ENCODE assay signal across 9 cellular contexts in genomic region chr12:119036878-119037493, GRCh38. TPM values are rescaled to one million over a fixed set of nuclear protein-coding genes. Genes with fewer than 3 reads are reported as not detected.
DNase-seq lines count a peak whose midpoint lies in the region; ATAC-seq and TF ChIP-seq lines count a peak whose summit lies in the region.
"Had no signal": no experiment of that assay in that cellular context is flagged by ENCODE, and none has a peak within 500 bp of the region (broad histone marks: within the 10 kb centered on the region; RNA-seq: fewer than 3 reads in every experiment).

No MANE protein-coding gene starts in this region.

- intact Hi-C loops in CD8-positive, alpha-beta T cell (cut with DNase I, micrococcal nuclease): no loop called here
- intact Hi-C loops in testis (cut with DNase I; ENCODE audit: low total_unique reads): no loop called here

- no peak overlapping the region for H3K27ac ChIP-seq in CD8-positive, alpha-beta T cell (ENCODE audit: low read depth, low read length)
- H3K27ac ChIP-seq in gastroesophageal sphincter (no peak overlapping the region), testis (no peak overlapping the region), suprapubic skin (no peak overlapping the region), mesenchymal stem cell (ENCODE audit: low read length, poor library complexity, severe bottlenecking) (no peak overlapping the region)

- POLR2A ChIA-PET in CD8-positive, alpha-beta T cell (lab: Charles Lee): no interaction called here

- H2AFZ ChIP-seq in mesenchymal stem cell (ENCODE audit: low read depth, low read length): no peak overlapping the region

- H2BK5ac ChIP-seq in mesenchymal stem cell (ENCODE audit: low read depth, low read length, poor library complexity, severe bottlenecking): no peak overlapping the region

- peaks cover 9% of the 10 kb centered on the region for H3K27me3 Mint-ChIP-seq in CD8-positive, alpha-beta T cell (ENCODE audit: low read depth)

- H2BK120ac ChIP-seq in mesenchymal stem cell (ENCODE audit: low read depth, low read length): no peak overlapping the region

- no peaks in the 10 kb centered on the region for H3K4me1 Mint-ChIP-seq in CD8-positive, alpha-beta T cell (ENCODE audit: low read depth)

- no peaks in the 10 kb centered on the region for H3K27me3 ChIP-seq in CD8-positive, alpha-beta T cell (ENCODE audit: insufficient read depth, low read length)
- H3K27me3 ChIP-seq in gastroesophageal sphincter (peaks cover 20% of the 10 kb centered on the region), testis (no peaks in the 10 kb centered on the region), suprapubic skin (no peaks in the 10 kb centered on the region), mesenchymal stem cell (ENCODE audit: control insufficient read depth in 1 of 2, insufficient read depth in 1 of 2, low read length in 2 of 2) (no peaks in the 10 kb centered on the region)

- no peak overlapping the region for H2AK5ac ChIP-seq in mesenchymal stem cell (ENCODE audit: low read length, severe bottlenecking)

- H4K91ac ChIP-seq in mesenchymal stem cell (ENCODE audit: low read length): no peak overlapping the region

- H3K27ac Mint-ChIP-seq in CD8-positive, alpha-beta T cell: no peak overlapping the region

- no peak for TF ChIP-seq EP300 in gastroesophageal sphincter (IDR thresholded peaks at IDR 0.05)
- TF ChIP-seq EP300 in suprapubic skin (IDR thresholded peaks at IDR 0.05): no peak

- no peak overlapping the region for H3K4ac ChIP-seq in mesenchymal stem cell (ENCODE audit: low read depth in 1 of 2, low read length in 2 of 2)

- H3K36me3 ChIP-seq in CD8-positive, alpha-beta T cell (ENCODE audit: insufficient read depth, low read length): no peaks in the 10 kb centered on the region
- no peaks in the 10 kb centered on the region for H3K36me3 ChIP-seq in gastroesophageal sphincter
- no peaks in the 10 kb centered on the region for H3K36me3 ChIP-seq in testis (ENCODE audit: low read depth, missing control alignments)
- no peaks in the 10 kb centered on the region for H3K36me3 ChIP-seq in suprapubic skin
- no peaks in the 10 kb centered on the region for H3K36me3 ChIP-seq in mesenchymal stem cell (ENCODE audit: control insufficient read depth in 1 of 2, insufficient read depth in 2 of 2, low read depth in 1 of 2, low read length in 2 of 2)

- no peaks in the 10 kb centered on the region for H3K79me1 ChIP-seq in mesenchymal stem cell (replicated peaks; ENCODE audit: low read length, poor library complexity, severe bottlenecking)

- H3K4me2 ChIP-seq in mesenchymal stem cell (ENCODE audit: low read length, poor library complexity, severe bottlenecking): no peak overlapping the region

- H3K23ac ChIP-seq in mesenchymal stem cell (ENCODE audit: low read length in 2 of 2): no peak overlapping the region

- no peak overlapping the region for H3K18ac ChIP-seq in mesenchymal stem cell (ENCODE audit: low read depth in 1 of 2, low read length in 2 of 2)

- no peaks in the 10 kb centered on the region for H3K4me1 ChIP-seq in CD8-positive, alpha-beta T cell (ENCODE audit: insufficient read depth, low read length)
- H3K4me1 ChIP-seq in gastroesophageal sphincter (no peaks in the 10 kb centered on the region), testis (no peaks in the 10 kb centered on the region), suprapubic skin (no peaks in the 10 kb centered on the region), mesenchymal stem cell (ENCODE audit: control insufficient read depth, insufficient read depth, low read depth, low read length) (no peaks in the 10 kb centered on the region)

- no peaks in the 10 kb centered on the region for H3K9me3 ChIP-seq in CD8-positive, alpha-beta T cell (ENCODE audit: low read length)
- H3K9me3 ChIP-seq in gastroesophageal sphincter (no peaks in the 10 kb centered on the region), testis (no peaks in the 10 kb centered on the region), suprapubic skin (no peaks in the 10 kb centered on the region), mesenchymal stem cell (ENCODE audit: control insufficient read depth, low read length) (no peaks in the 10 kb centered on the region)

- 31 to 36% methylated on average over 3 to 13 of the region's 13 CpGs for WGBS in gastroesophageal sphincter (ENCODE audit: low coverage in 1 of 2), 2 donors
- 27 to 34% methylated on average over 13 of the region's 13 CpGs for WGBS in testis, 2 donors
- WGBS in suprapubic skin: 35% methylated on average over 13 of the region's 13 CpGs
- 34% methylated on average over 10 of the region's 13 CpGs for WGBS in mesenchymal stem cell

- H2BK12ac ChIP-seq in mesenchymal stem cell (ENCODE audit: low read length in 2 of 2): no peak overlapping the region

- H4K8ac ChIP-seq in mesenchymal stem cell (ENCODE audit: low read length): no peak overlapping the region

- H2BK15ac ChIP-seq in mesenchymal stem cell (ENCODE audit: low read depth, poor library complexity, severe bottlenecking): no peak overlapping the region

- no peak overlapping the region for H3K14ac ChIP-seq in mesenchymal stem cell (ENCODE audit: low read length in 2 of 2)

- ATAC-seq in CD8-positive, alpha-beta T cell: no peak
- no peak for ATAC-seq in gastroesophageal sphincter

- H3K4me3 Mint-ChIP-seq in CD8-positive, alpha-beta T cell: no peak overlapping the region

- DNase-seq in CD8-positive, alpha-beta T cell: no peak
- DNase-seq in OCI-M1 (lab: John Stamatoyannopoulos, UW): peak; percentile 18
- peak; percentile 57 for DNase-seq in testis
- DNase-seq in suprapubic skin (ENCODE audit: low spot score in 2 of 2): no peak
- DNase-seq in mesenchymal stem cell: no peak
- no peak for DNase-seq in activated effector memory CD4-positive, alpha-beta T cell treated with Interleukin-2 at 50 U/mL for 16 hours

- peak; percentile 32 for TF ChIP-seq CTCF in CD8-positive, alpha-beta T cell (IDR thresholded peaks at IDR 0.05)
- TF ChIP-seq CTCF in GM12874 (IDR thresholded peaks at IDR 0.05; ENCODE audit: insufficient read depth, low read depth, low read length): peak; percentile 61
- TF ChIP-seq CTCF in gastroesophageal sphincter (IDR thresholded peaks at IDR 0.05): peak; percentile 33 to 57 (median 43)
- TF ChIP-seq CTCF in testis (IDR thresholded peaks at IDR 0.05): peak in 2 of 3 experiments; percentile 52 to 60
- TF ChIP-seq CTCF in suprapubic skin (IDR thresholded peaks at IDR 0.05): peak in 1 of 2 donors; percentile 16

- no peaks in the 10 kb centered on the region for H3K9me3 Mint-ChIP-seq in CD8-positive, alpha-beta T cell

- H3K4me3 ChIP-seq in CD8-positive, alpha-beta T cell (ENCODE audit: low read depth, low read length): no peak overlapping the region
- H3K4me3 ChIP-seq in gastroesophageal sphincter (no peak overlapping the region), testis (no peak overlapping the region), suprapubic skin (no peak overlapping the region), mesenchymal stem cell (ENCODE audit: insufficient read depth in 1 of 2, low read depth in 1 of 2, low read length in 2 of 2) (no peak overlapping the region)

- H3K9ac ChIP-seq in mesenchymal stem cell (ENCODE audit: low read length): no peak overlapping the region

- CTCF ChIA-PET in CD8-positive, alpha-beta T cell (lab: Charles Lee): interaction anchor here (1.1 kb wide), 1 partner anchor 10 kb away, joined by 3 read pairs; no protein-coding TSS in a partner anchor

- TF ChIP-seq POLR2A in gastroesophageal sphincter (IDR thresholded peaks at IDR 0.05): no peak
- TF ChIP-seq POLR2A in testis (IDR thresholded peaks at IDR 0.05): no peak
- no peak for TF ChIP-seq POLR2A in suprapubic skin (IDR thresholded peaks at IDR 0.05)

- H3K36me3 Mint-ChIP-seq in CD8-positive, alpha-beta T cell: no peaks in the 10 kb centered on the region

RNA-seq across cellular contexts. Expression of gene SRRM4, which starts 55.6 kb away (rescaled TPM):
- total RNA-seq in CD8-positive, alpha-beta T cell: not detected
- total RNA-seq in gastroesophageal sphincter: under 1 TPM in 1 of 4 donors, not detected in 3; 0.04 TPM
- total RNA-seq in testis: under 1 TPM; 0.37 to 0.79 TPM
- 1.4 TPM for polyA plus RNA-seq in testis (ENCODE audit: insufficient read depth, low read depth, low replicate concordance)
- total RNA-seq in suprapubic skin: not detected
- polyA plus RNA-seq in mesenchymal stem cell (2013, experiment 1 of 2): 0.01 TPM
- polyA plus RNA-seq in mesenchymal stem cell (2013, experiment 2 of 2): 0.01 TPM
- total RNA-seq: subcutaneous adipose tissue had no signal

Comparison
In these comparisons a context has a peak if more than half of its experiments do, and no peak if none do; other contexts are left out.
1. DNase-seq: peak in OCI-M1 (single experiment) and testis (single experiment); none in CD8-positive, alpha-beta T cell (0 of 7), suprapubic skin (0 of 2), mesenchymal stem cell (single experiment) and activated effector memory CD4-positive, alpha-beta T cell treated with Interleukin-2 at 50 U/mL for 16 hours (single experiment).